Comparison of ENCODE assay signal across 32 cellular contexts in the genomic region with DNA sequence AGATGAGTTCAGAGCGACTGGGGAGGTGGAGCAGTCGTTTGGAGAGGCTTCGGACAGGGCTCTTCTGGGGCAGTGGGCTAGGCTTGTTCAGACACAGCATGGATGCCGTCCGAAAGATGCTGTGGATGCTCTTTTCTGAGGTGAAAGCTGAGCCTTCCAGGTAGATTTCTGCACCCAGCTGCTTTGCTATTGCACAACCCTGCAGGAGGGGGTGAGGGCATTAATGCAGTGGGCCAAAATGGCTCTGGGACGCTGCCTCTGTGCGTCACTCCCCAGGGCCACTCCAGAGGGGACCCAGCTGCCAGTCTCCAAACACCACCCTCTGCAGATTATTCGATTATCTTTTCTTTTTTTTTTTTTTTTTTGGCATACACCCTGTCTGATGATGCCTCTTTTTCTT.
"Had no signal": no experiment of that assay in that cellular context is flagged by ENCODE, and none has a peak within 500 bp of the region (broad histone marks: within the 10 kb centered on the region; RNA-seq: fewer than 3 reads in every experiment).

No MANE protein-coding gene starts in this region.

- H3K36me3 ChIP-seq: adrenal gland, Peyer's patch had no signal

- H3K27me3 ChIP-seq: Peyer's patch had no signal

- H3K27ac ChIP-seq: adrenal gland, Peyer's patch, VCaP had no signal

- DNase-seq: activated B cell treated with CpG ODN at 0.5 μM for 24 hours; activated CD4-positive, alpha-beta memory T cell treated with anti-CD3 and anti-CD28 coated beads for 36 hours; activated CD4-positive, alpha-beta T cell treated with anti-CD3 and anti-CD28 coated beads for 4 hours; activated CD4-positive, alpha-beta T cell treated with anti-CD3 and anti-CD28 coated beads, Interleukin-2, amount 50 U/mL, for 1 hour; activated CD4-positive, CD25-positive, alpha-beta regulatory T cell treated with anti-CD3 and anti-CD28 coated beads, Interleukin-2, amount 50 U/mL, for 72 hours; activated CD8-positive, alpha-beta memory T cell treated with anti-CD3 and anti-CD28 coated beads, Interleukin-2, amount 50 U/mL, for 4 hours; activated gamma-delta T cell treated with Interleukin-2 at 50 U/mL for 16 hours; activated naive CD4-positive, alpha-beta T cell treated with anti-CD3 and anti-CD28 coated beads for 36 hours; activated T-cell treated with anti-CD3 and anti-CD28 coated beads for 4 hours; activated T-cell treated with anti-CD3 and anti-CD28 coated beads, Interleukin-2, amount 50 U/mL, for 4 hours; adrenal gland; anterior cingulate cortex; central memory CD4-positive, alpha-beta T cell; NCI-H1092 treated with DMSO at 0.1 percent for 48 hours; NCI-H1417; NCI-H146; NCI-H187; NCI-H2029 treated with DMSO at 0.1 percent for 48 hours; NCI-H2107; NCI-H226; NCI-H446 treated with DMSO at 0.1 percent for 48 hours; NCI-H524; PC-3; Peyer's patch; RPMI8226; SIG-M5; T-cell; T-helper 17 cell had no signal

- FAIRE-seq: colon had no signal

- H3K4me3 ChIP-seq: adrenal gland, Peyer's patch had no signal

- H3K9me3 ChIP-seq: adrenal gland, Peyer's patch had no signal

- ATAC-seq: activated naive CD4-positive, alpha-beta T cell treated with anti-CD3 and anti-CD28 coated beads, Interleukin-2, amount 50 U/mL, for 72 hours; activated T-cell treated with anti-CD3 and anti-CD28 coated beads, Interleukin-2, amount 50 U/mL, for 4 hours; PC-3; SK-N-SH treated with all-trans-retinoic acid at 6 μM for 48 hours; T-cell; T-helper 17 cell had no signal
